16 cellular contexts compared by ENCODE assay signal in genomic region chr6:117552618-117553017, GRCh38.
"Had no signal": no experiment of that assay in that cellular context is flagged by ENCODE, and none has a peak within 500 bp of the region (broad histone marks: within the 10 kb centered on the region; RNA-seq: fewer than 3 reads in every experiment).

No MANE protein-coding gene starts in this region.

- H3K4me2 ChIP-seq: hepatocyte had no signal

- H3K4me3 ChIP-seq: colonic mucosa, hepatocyte, left ventricle myocardium inferior, right atrium auricular region, thoracic aorta had no signal

- H3K4me1 ChIP-seq: colonic mucosa had no signal

- H3K9me3 ChIP-seq: colonic mucosa, left ventricle myocardium inferior, right atrium auricular region, thoracic aorta had no signal

- H2AFZ ChIP-seq: hepatocyte had no signal

- H3K27me3 ChIP-seq: colonic mucosa, hepatocyte, right atrium auricular region had no signal

- H3K36me3 ChIP-seq: colonic mucosa, left ventricle myocardium inferior, right atrium auricular region, thoracic aorta had no signal

- H3K79me2 ChIP-seq: hepatocyte had no signal

- ATAC-seq: activated CD8-positive, alpha-beta T cell treated with anti-CD3 and anti-CD28 coated beads for 36 hours; activated T-cell treated with anti-CD3 and anti-CD28 coated beads, Interleukin-2, amount 50 U/mL, for 4 hours; esophagus mucosa had no signal

- DNase-seq: activated B cell treated with CpG ODN at 0.5 μM for 24 hours; activated CD4-positive, alpha-beta T cell treated with anti-CD3 and anti-CD28 coated beads for 48 hours; activated CD8-positive, alpha-beta T cell treated with anti-CD3 and anti-CD28 coated beads for 36 hours; activated effector memory CD4-positive, alpha-beta T cell treated with Interleukin-2 at 50 U/mL for 16 hours; activated naive CD4-positive, alpha-beta T cell treated with anti-CD3 and anti-CD28 coated beads, Interleukin-2, amount 50 U/mL, for 16 hours; activated T-cell treated with anti-CD3 and anti-CD28 coated beads, Interleukin-2, amount 50 U/mL, for 4 hours; caudate nucleus; colonic mucosa; kidney; left ventricle myocardium inferior; occipital lobe had no signal

- FAIRE-seq: kidney, TTC549 had no signal

- H3K27ac ChIP-seq: colonic mucosa, hepatocyte, left ventricle myocardium inferior, right atrium auricular region, thoracic aorta had no signal
